In genomic region chr2:84906900-84907714, GRCh38 we compare ENCODE assay signal across 8 cellular contexts. TPM values are rescaled to one million over a fixed set of nuclear protein-coding genes. Genes with fewer than 3 reads are reported as not detected.
DNase-seq lines count a peak whose midpoint lies in the region; ATAC-seq and TF ChIP-seq lines count a peak whose summit lies in the region.

No MANE protein-coding gene starts in this region.

- H3K9me3 ChIP-seq in HCT116 (ENCODE audit: control insufficient read depth in 1 of 2, insufficient read depth in 1 of 2, low read depth in 1 of 2, low read length in 2 of 2) (no peaks in the 10 kb centered on the region; a peak in 1 of 4 replicates), thyroid gland (no peaks in the 10 kb centered on the region)

- peak overlapping the region; percentile 93 for H3K4me2 ChIP-seq in HCT116 (ENCODE audit: low read length)

- H3K27ac ChIP-seq in HCT116 (ENCODE audit: low read depth, low read length) (peak overlapping the region; percentile 96), epithelial cell of prostate (peak overlapping the region; percentile 99), thyroid gland (peak overlapping the region; percentile 90 to 94 (median 91))

- peaks cover 2% of the 10 kb centered on the region for H3K27me3 Mint-ChIP-seq in activated CD8-positive, alpha-beta T cell treated with anti-CD3 and anti-CD28 coated beads, Interleukin-2, amount 10 ng/mL, durations not matched to agents 7 days and 5 days (ENCODE audit: low read depth)
- H3K27me3 Mint-ChIP-seq in mesothelial cell of epicardium (ENCODE audit: low read depth), result peaks cover 8% of the 10 kb centered on the region

- peaks cover 16 to 33% of the 10 kb centered on the region in 2 experiments for H3K4me1 ChIP-seq in HCT116 (ENCODE audit: control insufficient read depth in 1 of 2, insufficient read depth in 2 of 2, low read length in 2 of 2)
- H3K4me1 ChIP-seq in thyroid gland, result peaks cover 12 to 15% of the 10 kb centered on the region in 2 donors

- peaks cover 15% of the 10 kb centered on the region for H3K79me2 ChIP-seq in HCT116 (ENCODE audit: insufficient read depth, low read length)

- H3K27me3 ChIP-seq in HCT116 (ENCODE audit: insufficient read depth, low read length) (no peaks in the 10 kb centered on the region), thyroid gland (no peaks in the 10 kb centered on the region)

- WGBS in thyroid gland, 2 donors, result 21 to 24% methylated on average over 15 of the region's 15 CpGs

- RAD21 ChIA-PET in HCT116 (lab: Charles Lee; ENCODE audit: low non-redundant PET in 1 of 2, low total read pairs in 2 of 2, uncharacterized antibody in 2 of 2, unreplicated experiment in 2 of 2), result interaction anchor here (0.6 to 1.1 kb wide), 5 partner anchors 13 to 25 kb away, joined by 3 to 5 read pairs (median 4); no protein-coding TSS in a partner anchor

- H3K9me3 Mint-ChIP-seq in activated CD8-positive, alpha-beta T cell treated with anti-CD3 and anti-CD28 coated beads, Interleukin-2, amount 10 ng/mL, durations not matched to agents 7 days and 5 days (ENCODE audit: insufficient read depth), result peaks cover 5% of the 10 kb centered on the region
- peaks cover 13% of the 10 kb centered on the region for H3K9me3 Mint-ChIP-seq in mesothelial cell of epicardium

- H3K36me3 Mint-ChIP-seq in activated CD8-positive, alpha-beta T cell treated with anti-CD3 and anti-CD28 coated beads, Interleukin-2, amount 10 ng/mL, durations not matched to agents 7 days and 5 days (ENCODE audit: low read depth), result peaks cover 57% of the 10 kb centered on the region
- H3K36me3 Mint-ChIP-seq in mesothelial cell of epicardium, result peaks cover 23% of the 10 kb centered on the region

- H3K4me3 Mint-ChIP-seq in activated CD8-positive, alpha-beta T cell treated with anti-CD3 and anti-CD28 coated beads, Interleukin-2, amount 10 ng/mL, durations not matched to agents 7 days and 5 days, result peak overlapping the region; percentile 93
- peak overlapping the region; percentile 96 for H3K4me3 Mint-ChIP-seq in mesothelial cell of epicardium

- H2AFZ ChIP-seq in HCT116 (ENCODE audit: low read depth, low read length, poor library complexity, severe bottlenecking), result no peak overlapping the region

- no peak for TF ChIP-seq RAD21 in HCT116 (IDR thresholded peaks at IDR 0.05; ENCODE audit: low read depth)

- H3K36me3 ChIP-seq in HCT116 (ENCODE audit: control insufficient read depth in 1 of 2, insufficient read depth in 2 of 2, low read length in 2 of 2), result peaks cover 3 to 9% of the 10 kb centered on the region in 2 experiments; a peak in 3 of 4 replicates
- H3K36me3 ChIP-seq in thyroid gland, result no peaks in the 10 kb centered on the region

- H4K20me1 ChIP-seq in HCT116 (ENCODE audit: insufficient read depth), result no peaks in the 10 kb centered on the region

- no TSS peak for BruUV-seq in HCT116 (replicated peaks; lab: Mats Ljungman, UMichigan)

- H3K4me1 Mint-ChIP-seq in activated CD8-positive, alpha-beta T cell treated with anti-CD3 and anti-CD28 coated beads, Interleukin-2, amount 10 ng/mL, durations not matched to agents 7 days and 5 days (ENCODE audit: low read depth), result peaks cover 68% of the 10 kb centered on the region
- peaks cover 19% of the 10 kb centered on the region for H3K4me1 Mint-ChIP-seq in mesothelial cell of epicardium

- H3K4me3 ChIP-seq in HCT116 (replicated peaks in 1 of 2; ENCODE audit: low read depth in 1 of 2, low read length in 2 of 2) (peak overlapping the region; percentile 94), thyroid gland (replicated peaks in 1 of 3) (peak overlapping the region; percentile 79 to 96 (median 84))

- peak overlapping the region; percentile 95 for H3K27ac Mint-ChIP-seq in activated CD8-positive, alpha-beta T cell treated with anti-CD3 and anti-CD28 coated beads, Interleukin-2, amount 10 ng/mL, durations not matched to agents 7 days and 5 days
- peak overlapping the region; percentile 94 for H3K27ac Mint-ChIP-seq in mesothelial cell of epicardium

- DNase-seq in NCI-H1694 treated with DMSO at 0.1 percent for 48 hours (lab: John Stamatoyannopoulos, UW), result peak; percentile 15
- no peak for DNase-seq in NCI-H1694 (lab: John Stamatoyannopoulos, UW)
- DNase-seq in HCT116 (ENCODE audit: low read depth, low spot score), result peak; percentile 83
- peak; percentile 56 to 68 for DNase-seq in NCI-H2081 (lab: John Stamatoyannopoulos, UW)
- DNase-seq in activated CD8-positive, alpha-beta T cell treated with anti-CD3 and anti-CD28 coated beads, Interleukin-2, amount 10 ng/mL, durations not matched to agents 7 days and 5 days, result peak; percentile 78
- peak; percentile 82 for DNase-seq in epithelial cell of prostate (ENCODE audit: low read depth, low spot score)
- no peak for DNase-seq in mesothelial cell of epicardium (ENCODE audit: low spot score in 2 of 2, unreplicated experiment in 2 of 2)
- peak; percentile 42 to 47 for DNase-seq in thyroid gland

- no peak for TF ChIP-seq CTCF in HCT116 (IDR thresholded peaks at IDR 0.05 in 2 of 3, conservative IDR thresholded peaks at IDR 0.05 in 1 of 3; ENCODE audit: borderline replicate concordance in 1 of 3, insufficient read depth in 1 of 3, low read depth in 2 of 3, low read length in 2 of 3)
- no peak for TF ChIP-seq CTCF in mesothelial cell of epicardium (IDR thresholded peaks at IDR 0.05; ENCODE audit: unreplicated experiment)
- TF ChIP-seq CTCF in thyroid gland (IDR thresholded peaks at IDR 0.05), result no peak

- H3K9me2 ChIP-seq in HCT116 (ENCODE audit: insufficient read depth), result no peaks in the 10 kb centered on the region

- peak; percentile 65 for ATAC-seq in HCT116
- peak; percentile 24 for ATAC-seq in activated CD8-positive, alpha-beta T cell treated with anti-CD3 and anti-CD28 coated beads, Interleukin-2, amount 10 ng/mL, durations not matched to agents 7 days and 5 days

- intact Hi-C loops in HCT116 (cut with micrococcal nuclease) (loop anchor here (1.0 kb wide), 1 partner anchor 12 kb away; no protein-coding TSS in a partner anchor), thyroid gland (cut with DNase I) (no loop called here)

- CTCF ChIA-PET in HCT116 (lab: Charles Lee), result interaction anchor here (0.6 to 3.8 kb wide), 3 partner anchors 14 to 25 kb away, joined by 3 to 21 read pairs (median 4); no protein-coding TSS in a partner anchor
- CTCF ChIA-PET in activated CD8-positive, alpha-beta T cell treated with anti-CD3 and anti-CD28 coated beads, Interleukin-2, amount 10 ng/mL, durations not matched to agents 7 days and 5 days (lab: Charles Lee), result interaction anchor here (0.6 to 16.2 kb wide), 15 partner anchors 9 to 393 kb away, joined by 3 to 222 read pairs (median 5); partner anchors contain the start of gene TRABD2A

- peak overlapping the region; percentile 95 for H3K9ac ChIP-seq in HCT116 (ENCODE audit: low read length)

- POLR2A ChIA-PET in HCT116 (lab: Charles Lee), result interaction anchor here (0.6 to 5.8 kb wide), 15 partner anchors 9 to 402 kb away, joined by 3 to 163 read pairs (median 4); no protein-coding TSS in a partner anchor
- POLR2A ChIA-PET in activated CD8-positive, alpha-beta T cell treated with anti-CD3 and anti-CD28 coated beads, Interleukin-2, amount 10 ng/mL, durations not matched to agents 7 days and 5 days (lab: Charles Lee), result interaction anchor here (0.8 to 5.1 kb wide), 19 partner anchors 9 to 65 kb away, joined by 3 to 90 read pairs (median 8); partner anchors contain the start of gene TRABD2A

- TF ChIP-seq POLR2A in HCT116 (IDR thresholded peaks at IDR 0.05; ENCODE audit: borderline replicate concordance, extremely low read depth, insufficient read depth, insufficient read length), result peak; percentile 89
- peak in 1 of 2 donors; percentile 38 for TF ChIP-seq POLR2A in thyroid gland (IDR thresholded peaks at IDR 0.05)

TF ChIP-seq in HCT116, 20 proteins besides CTCF, POLR2A, EP300 and RAD21:
- peak; percentile 59 for TF ChIP-seq ZBTB33 (IDR thresholded peaks at IDR 0.05; ENCODE audit: extremely low read depth, insufficient replicate concordance, low read length)
- no peak for TF ChIP-seq ELF1 (IDR thresholded peaks at IDR 0.05; ENCODE audit: borderline replicate concordance, low read depth)
- TF ChIP-seq POLR2AphosphoS5 (IDR thresholded peaks at IDR 0.05; ENCODE audit: low read depth, low read length), result peak; percentile 95
- TF ChIP-seq TCF7L2 (IDR thresholded peaks at IDR 0.05; ENCODE audit: borderline replicate concordance, extremely low read depth, insufficient read depth, insufficient read length), result peak; percentile 40
- TF ChIP-seq YY1 (IDR thresholded peaks at IDR 0.05; ENCODE audit: extremely low read depth, insufficient replicate concordance, low read depth, low read length), result peak; percentile 44

RNA-seq across cellular contexts. Expression of gene TMSB10, which starts 1.7 kb away (rescaled TPM):
- total RNA-seq in HCT116 (2021; ENCODE audit: unreplicated experiment) (2,677 TPM), mesothelial cell of epicardium (1,288 to 1,313 TPM (median 1,289 TPM) in 3 replicates), thyroid gland (1,000 to 10,000 TPM in 3 of 4 donors, 100 to 1,000 TPM in 1; 958 to 1,745 (median 1,373) TPM)
- 4,398 and 5,903 TPM in 2 replicates for polyA plus RNA-seq in HCT116 (2012)
- total RNA-seq in activated CD8-positive, alpha-beta T cell treated with anti-CD3 and anti-CD28 coated beads, Interleukin-2, amount 10 ng/mL, durations not matched to agents 7 days and 5 days, result 1,000 to 10,000 TPM; 4,520 to 4,885 TPM

RNA-seq across cellular contexts. Expression of gene TRABD2A, which starts 26.2 kb away (rescaled TPM):
- 4.6 TPM for total RNA-seq in HCT116 (2021; ENCODE audit: unreplicated experiment)
- polyA plus RNA-seq in HCT116 (2012), result 3.1 and 4.9 TPM in 2 replicates
- total RNA-seq in activated CD8-positive, alpha-beta T cell treated with anti-CD3 and anti-CD28 coated beads, Interleukin-2, amount 10 ng/mL, durations not matched to agents 7 days and 5 days, result 10 to 100 TPM; 71.9 to 73.2 TPM
- 0.45 to 0.55 TPM (median 0.45 TPM) in 3 replicates for total RNA-seq in mesothelial cell of epicardium
- 1 to 10 TPM in 1 of 4 donors, under 1 TPM in 1, not detected in 2; 0.20 to 1.9 TPM for total RNA-seq in thyroid gland

Comparison
In these comparisons a context has a peak if more than half of its experiments do, and no peak if none do; other contexts are left out.
1. DNase-seq: peak in NCI-H1694 treated with DMSO at 0.1 percent for 48 hours (single experiment), HCT116 (single experiment), NCI-H2081 (2 of 2), activated CD8-positive, alpha-beta T cell treated with anti-CD3 and anti-CD28 coated beads, Interleukin-2, amount 10 ng/mL, durations not matched to agents 7 days and 5 days (single experiment), epithelial cell of prostate (single experiment) and thyroid gland (2 of 2); none in NCI-H1694 (single experiment) and mesothelial cell of epicardium (0 of 2).
2. RNA of gene TRABD2A, which starts 26.2 kb away (total RNA-seq): 71.9 to 73.2 TPM in activated CD8-positive, alpha-beta T cell treated with anti-CD3 and anti-CD28 coated beads, Interleukin-2, amount 10 ng/mL, durations not matched to agents 7 days and 5 days; 4.6 TPM in HCT116 (single experiment), 0.45 to 0.55 TPM in mesothelial cell of epicardium and 0.20 to 1.9 TPM in thyroid gland; every median in the first group is over 10 times any median in the second.
3. Peak in every context shown above with its lines, with median percentiles within 50 percentile points of each other: H3K27ac ChIP-seq.